ENCODE assay signal across 12 cellular contexts in the genomic region with DNA sequence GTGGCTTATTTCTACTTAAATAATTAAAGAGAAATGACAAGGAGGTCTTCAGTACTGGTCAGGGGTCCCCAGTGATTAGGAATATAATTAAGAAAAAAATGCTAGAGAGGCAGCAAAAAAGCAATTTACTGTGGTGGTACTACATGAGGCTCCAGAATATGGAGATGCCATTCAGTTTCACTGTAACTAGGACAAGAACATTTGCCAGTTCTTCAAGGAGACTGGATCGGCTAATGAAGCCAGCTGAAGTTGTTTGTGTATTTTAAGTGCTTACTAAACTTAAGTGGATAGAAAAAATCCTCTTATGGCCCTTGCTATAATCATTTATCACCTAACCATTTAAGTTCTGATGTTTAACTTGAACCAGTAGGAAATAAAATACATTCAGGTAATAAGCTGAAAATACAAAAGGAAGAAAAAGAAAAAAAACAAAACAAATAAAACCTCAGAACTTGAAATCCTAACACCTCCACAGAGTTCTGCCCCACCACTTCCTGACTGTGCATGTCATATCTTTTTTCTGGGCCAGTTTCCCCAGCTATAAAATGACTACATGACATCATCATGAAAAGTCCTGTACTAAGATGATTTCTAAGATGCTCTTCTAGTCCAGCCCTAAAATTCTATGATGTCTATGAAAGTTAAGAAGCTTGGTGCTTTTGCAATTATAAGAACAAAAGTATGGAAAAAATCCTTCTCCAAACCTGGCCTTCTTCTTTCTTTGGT.
DNase-seq lines count a peak whose midpoint lies in the region; ATAC-seq and TF ChIP-seq lines count a peak whose summit lies in the region.
"Had no signal": no experiment of that assay in that cellular context is flagged by ENCODE, and none has a peak within 500 bp of the region (broad histone marks: within the 10 kb centered on the region; RNA-seq: fewer than 3 reads in every experiment).

No MANE protein-coding gene starts in this region.

- H3K36me3 ChIP-seq in SK-N-SH (replicated peaks in 1 of 2; ENCODE audit: control insufficient read depth in 1 of 2, insufficient read depth in 2 of 2, low read length in 1 of 2): no peaks in the 10 kb centered on the region
- no peaks in the 10 kb centered on the region for H3K36me3 ChIP-seq in MM.1S (replicated peaks; ENCODE audit: insufficient read depth, low read length)
- no peaks in the 10 kb centered on the region for H3K36me3 ChIP-seq in spleen
- H3K36me3 ChIP-seq in esophagus muscularis mucosa: no peaks in the 10 kb centered on the region

- H2AFZ ChIP-seq in SK-N-SH (ENCODE audit: low read depth) (peak overlapping the region; percentile 41; the same call in 1 of the 2 replicates), MM.1S (ENCODE audit: low read length) (peak overlapping the region; percentile 23; the same call in 1 of the 2 replicates)
- H2AFZ ChIP-seq: hepatocyte had no signal

- peak overlapping the region; percentile 98 for H3K27ac Mint-ChIP-seq in activated naive CD4-positive, alpha-beta T cell treated with anti-CD3 and anti-CD28 coated beads, Interleukin-2, amount 10 ng/mL, durations not matched to agents 7 days and 5 days
- no peak overlapping the region for H3K27ac Mint-ChIP-seq in mesothelial cell of epicardium

- no peaks in the 10 kb centered on the region; the same call in 1 of the 2 replicates for H3K9me2 ChIP-seq in SK-N-SH
- H3K9me2 ChIP-seq in MM.1S (replicated peaks; ENCODE audit: insufficient read depth, low read length): no peaks in the 10 kb centered on the region

- H4K20me1 ChIP-seq in SK-N-SH (ENCODE audit: insufficient read depth): no peaks in the 10 kb centered on the region
- no peaks in the 10 kb centered on the region for H4K20me1 ChIP-seq in MM.1S (ENCODE audit: insufficient read depth, low read length)

- H3K4me3 Mint-ChIP-seq in activated naive CD4-positive, alpha-beta T cell treated with anti-CD3 and anti-CD28 coated beads, Interleukin-2, amount 10 ng/mL, durations not matched to agents 7 days and 5 days: peak overlapping the region; percentile 57
- H3K4me3 Mint-ChIP-seq in mesothelial cell of epicardium: no peak overlapping the region

- no peak for TF ChIP-seq RAD21 in SK-N-SH (IDR thresholded peaks at IDR 0.05; ENCODE audit: low read length)

- no peaks in the 10 kb centered on the region for H3K27me3 Mint-ChIP-seq in activated naive CD4-positive, alpha-beta T cell treated with anti-CD3 and anti-CD28 coated beads, Interleukin-2, amount 10 ng/mL, durations not matched to agents 7 days and 5 days
- H3K27me3 Mint-ChIP-seq in mesothelial cell of epicardium (ENCODE audit: low read depth): no peaks in the 10 kb centered on the region

- TF ChIP-seq CTCF in SK-N-SH (IDR thresholded peaks at IDR 0.05) (no peak), MM.1S (IDR thresholded peaks at IDR 0.05; ENCODE audit: low read length) (no peak), spleen (IDR thresholded peaks at IDR 0.05 in 8 of 11, conservative IDR thresholded peaks at IDR 0.05 in 3 of 11) (no peak), mesothelial cell of epicardium (IDR thresholded peaks at IDR 0.05; ENCODE audit: unreplicated experiment) (no peak), esophagus muscularis mucosa (IDR thresholded peaks at IDR 0.05) (no peak)

- H3K9me3 ChIP-seq in SK-N-SH (no peaks in the 10 kb centered on the region), MM.1S (replicated peaks; ENCODE audit: insufficient read depth, low read length) (no peaks in the 10 kb centered on the region), spleen (no peaks in the 10 kb centered on the region), esophagus muscularis mucosa (no peaks in the 10 kb centered on the region)

- H3K4me1 ChIP-seq in SK-N-SH (ENCODE audit: control insufficient read depth in 1 of 2, insufficient read depth in 2 of 2, low read depth in 1 of 2, low read length in 1 of 2) (no peaks in the 10 kb centered on the region), MM.1S (ENCODE audit: low read length) (peaks cover 13% of the 10 kb centered on the region; the same call in 1 of the 2 replicates), spleen (peaks cover 5 to 34% (median 12%) of the 10 kb centered on the region in 6 donors), esophagus muscularis mucosa (no peaks in the 10 kb centered on the region)

- CTCF ChIA-PET in SK-N-SH (lab: Yijun Ruan, JAX): no interaction called here
- CTCF ChIA-PET in activated naive CD4-positive, alpha-beta T cell treated with anti-CD3 and anti-CD28 coated beads, Interleukin-2, amount 10 ng/mL, durations not matched to agents 7 days and 5 days (lab: Charles Lee): interaction anchor here (0.8 to 1.0 kb wide), 2 partner anchors 73 to 143 kb away, joined by 3 read pairs; no protein-coding TSS in a partner anchor

- peaks cover 77% of the 10 kb centered on the region for H3K4me1 Mint-ChIP-seq in activated naive CD4-positive, alpha-beta T cell treated with anti-CD3 and anti-CD28 coated beads, Interleukin-2, amount 10 ng/mL, durations not matched to agents 7 days and 5 days
- H3K4me1 Mint-ChIP-seq in mesothelial cell of epicardium: no peaks in the 10 kb centered on the region

- TF ChIP-seq POLR2A in spleen (IDR thresholded peaks at IDR 0.05) (no peak), esophagus muscularis mucosa (IDR thresholded peaks at IDR 0.05; ENCODE audit: low read depth) (no peak)

- in situ Hi-C loops in G401 (cut with HindIII; ENCODE audit: low sequenced_read_pairs): no loop called here

- peaks cover 35% of the 10 kb centered on the region for H3K36me3 Mint-ChIP-seq in activated naive CD4-positive, alpha-beta T cell treated with anti-CD3 and anti-CD28 coated beads, Interleukin-2, amount 10 ng/mL, durations not matched to agents 7 days and 5 days
- no peaks in the 10 kb centered on the region for H3K36me3 Mint-ChIP-seq in mesothelial cell of epicardium

- no peaks in the 10 kb centered on the region for H3K27me3 ChIP-seq in SK-N-SH (ENCODE audit: insufficient read depth)
- no peaks in the 10 kb centered on the region for H3K27me3 ChIP-seq in MM.1S (replicated peaks; ENCODE audit: insufficient read depth, low read length)
- H3K27me3 ChIP-seq in spleen (replicated peaks in 1 of 7): no peaks in the 10 kb centered on the region
- no peaks in the 10 kb centered on the region for H3K27me3 ChIP-seq in esophagus muscularis mucosa
- H3K27me3 ChIP-seq: hepatocyte had no signal

- intact Hi-C loops in spleen (cut with DNase I; ENCODE audit: low total_unique reads) (no loop called here), esophagus muscularis mucosa (cut with DNase I) (no loop called here)

- ATAC-seq in SK-N-SH treated with all-trans-retinoic acid at 6 μM for 48 hours: no peak

- no peak overlapping the region for H3K4me3 ChIP-seq in SK-N-SH (ENCODE audit: low read depth in 2 of 2, low read length in 1 of 2)
- no peak overlapping the region for H3K4me3 ChIP-seq in MM.1S (ENCODE audit: low read length)
- no peak overlapping the region for H3K4me3 ChIP-seq in spleen
- no peak overlapping the region for H3K4me3 ChIP-seq in esophagus muscularis mucosa
- H3K4me3 ChIP-seq: hepatocyte had no signal

- 16% methylated on average over 1 of the region's 1 CpG for WGBS in SK-N-SH (ENCODE audit: low lambda C conversion rate)
- 62 to 82% (median 69%) methylated on average over 1 of the region's 1 CpG for WGBS in spleen, 5 donors
- WGBS in esophagus muscularis mucosa: 68% methylated on average over 1 of the region's 1 CpG

- no peak for DNase-seq in SK-N-SH
- DNase-seq in MM.1S: no peak
- peak; percentile 57 for DNase-seq in activated naive CD4-positive, alpha-beta T cell treated with anti-CD3 and anti-CD28 coated beads, Interleukin-2, amount 10 ng/mL, durations not matched to agents 7 days and 5 days
- no peak for DNase-seq in spleen
- DNase-seq in G401 (ENCODE audit: low spot score): no peak
- no peak for DNase-seq in mesothelial cell of epicardium (ENCODE audit: low spot score in 2 of 2, unreplicated experiment in 2 of 2)
- DNase-seq in esophagus muscularis mucosa (ENCODE audit: extremely low spot score): no peak
- DNase-seq: 8988T, NCI-H2029 had no signal

- H3K9ac ChIP-seq in SK-N-SH: no peak overlapping the region
- H3K9ac ChIP-seq in MM.1S (ENCODE audit: low read length): no peak overlapping the region

- TF ChIP-seq EP300 in SK-N-SH (IDR thresholded peaks at IDR 0.05; ENCODE audit: borderline replicate concordance in 1 of 2, low read depth in 1 of 2, low read length in 1 of 2): no peak
- TF ChIP-seq EP300 in esophagus muscularis mucosa (IDR thresholded peaks at IDR 0.05): no peak

- H3F3A ChIP-seq in SK-N-SH (replicated peaks; ENCODE audit: insufficient read depth) (no peaks in the 10 kb centered on the region), MM.1S (ENCODE audit: insufficient read depth, low read length) (no peaks in the 10 kb centered on the region)

- H3K27ac ChIP-seq in SK-N-SH (ENCODE audit: low read depth in 2 of 2, low read length in 1 of 2): no peak overlapping the region
- H3K27ac ChIP-seq in MM.1S (ENCODE audit: low read length): no peak overlapping the region; the same call in 1 of the 2 replicates
- peak overlapping the region in 7 of 8 donors; percentile 35 to 80 (median 73) for H3K27ac ChIP-seq in spleen
- no peak overlapping the region for H3K27ac ChIP-seq in esophagus muscularis mucosa (replicated peaks in 1 of 4)
- H3K27ac ChIP-seq: hepatocyte, RWPE1 had no signal

- H3K79me2 ChIP-seq in SK-N-SH (ENCODE audit: insufficient read depth) (no peaks in the 10 kb centered on the region), MM.1S (ENCODE audit: low read length) (no peaks in the 10 kb centered on the region)
- H3K79me2 ChIP-seq: hepatocyte had no signal

- POLR2A ChIA-PET in SK-N-SH (lab: Yijun Ruan, JAX): no interaction called here

- H3K9me3 Mint-ChIP-seq in activated naive CD4-positive, alpha-beta T cell treated with anti-CD3 and anti-CD28 coated beads, Interleukin-2, amount 10 ng/mL, durations not matched to agents 7 days and 5 days: peaks cover 19% of the 10 kb centered on the region
- no peaks in the 10 kb centered on the region for H3K9me3 Mint-ChIP-seq in mesothelial cell of epicardium

- H3K4me2 ChIP-seq in SK-N-SH (no peak overlapping the region), MM.1S (ENCODE audit: low read depth, low read length) (no peak overlapping the region)
- H3K4me2 ChIP-seq: hepatocyte had no signal

TF ChIP-seq in SK-N-SH, 30 proteins besides CTCF, POLR2A, EP300 and RAD21 (continues in another document):
- TF ChIP-seq NFIC (IDR thresholded peaks at IDR 0.05; ENCODE audit: borderline replicate concordance): no peak
- TF ChIP-seq MXI1 (IDR thresholded peaks at IDR 0.05; ENCODE audit: low read depth, low read length): no peak
- TF ChIP-seq SIN3A (IDR thresholded peaks at IDR 0.05; ENCODE audit: borderline replicate concordance, low read depth, low read length): no peak

Comparison
In these comparisons a context has a peak if more than half of its experiments do, and no peak if none do; other contexts are left out.
1. H3K27ac ChIP-seq: peak in spleen (7 of 8); none in SK-N-SH (0 of 2), MM.1S (single experiment) and esophagus muscularis mucosa (0 of 4).